In the genomic region with DNA sequence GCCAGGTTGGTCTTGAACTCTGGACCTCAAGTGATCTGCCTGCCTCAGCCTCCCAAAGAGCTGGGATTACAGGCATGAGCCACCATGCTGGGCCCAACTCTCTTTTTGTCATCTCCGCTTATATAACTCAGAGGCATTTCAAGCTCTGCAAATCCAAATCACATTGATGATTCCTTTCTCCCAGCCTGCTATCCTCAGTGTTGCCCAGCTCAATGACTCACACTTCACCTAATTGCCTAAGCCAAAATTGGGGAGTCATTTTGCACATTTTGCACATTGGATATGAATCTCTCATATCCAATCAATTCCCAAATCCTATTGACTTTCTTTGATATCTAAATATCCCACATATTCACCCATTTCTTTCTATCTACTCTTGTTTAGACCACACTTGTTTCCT, we compare ENCODE assay signal across 31 cellular contexts.
"Had no signal": no experiment of that assay in that cellular context is flagged by ENCODE, and none has a peak within 500 bp of the region (broad histone marks: within the 10 kb centered on the region; RNA-seq: fewer than 3 reads in every experiment).

No MANE protein-coding gene starts in this region.

- H3K27ac ChIP-seq: colonic mucosa, epithelial cell of prostate, esophagus squamous epithelium, gastrocnemius medialis, left ventricle myocardium inferior, psoas muscle, right atrium auricular region, stomach, suprapubic skin, tibial artery, WERI-Rb-1 had no signal

- H3K9me3 ChIP-seq: colonic mucosa, esophagus squamous epithelium, gastrocnemius medialis, left ventricle myocardium inferior, mucosa of descending colon, pancreas, psoas muscle, right atrium auricular region, stomach, suprapubic skin, tibial artery had no signal

- DNase-seq: activated CD4-positive, alpha-beta memory T cell treated with anti-CD3 and anti-CD28 coated beads, Interleukin-2, amount 10 ng/mL, durations not matched to agents 7 days and 5 days; activated CD4-positive, alpha-beta T cell treated with anti-CD3 and anti-CD28 coated beads for 48 hours; activated CD8-positive, alpha-beta memory T cell treated with anti-CD3 and anti-CD28 coated beads, Interleukin-2, amount 50 U/mL, for 48 hours; activated naive CD8-positive, alpha-beta T cell treated with anti-CD3 and anti-CD28 coated beads, Interleukin-2, amount 50 U/mL, for 24 hours; activated T-cell treated with anti-CD3 and anti-CD28 coated beads, Interleukin-2, amount 50 U/mL, for 4 hours; amygdala; colonic mucosa; effector CD8-positive, alpha-beta T cell; esophagus squamous epithelium; gastrocnemius medialis; glutamatergic neuron; left ventricle myocardium inferior; mucosa of descending colon; nucleus accumbens; pancreas; psoas muscle; stimulated activated CD4-positive, alpha-beta T cell treated with anti-CD3 and anti-CD28 coated beads, Interleukin-15, amount 100 ng/mL, for 24 hours; stimulated activated CD4-positive, alpha-beta T cell treated with anti-CD3 and anti-CD28 coated beads, Interleukin-2, amount 100 ng/mL, for 24 hours; stimulated activated naive B cell treated with anti-CD40 and anti-IgM and Interleukin-4, amounts not matched to agents 10 μg/mL and 1 μg/mL and 100 μg/mL, for 72 hours; stomach; SW 1271; T-helper 9 cell; tibial artery; WERI-Rb-1 had no signal

- H3K27ac Mint-ChIP-seq: activated CD4-positive, alpha-beta memory T cell treated with anti-CD3 and anti-CD28 coated beads, Interleukin-2, amount 10 ng/mL, durations not matched to agents 7 days and 5 days; activated naive CD4-positive, alpha-beta T cell treated with anti-CD3 and anti-CD28 coated beads, Interleukin-2, amount 50 U/mL, for 24 hours; activated naive CD8-positive, alpha-beta T cell treated with anti-CD3 and anti-CD28 coated beads, Interleukin-2, amount 50 U/mL, for 24 hours; activated T-helper 2 cell treated with anti-CD3 and anti-CD28 coated beads, Interferon-gamma antibody, Interleukin-2, Interleukin-4, amounts not matched to agents 10 μg/mL and 5 μg/mL and 100 μg/mL, durations not matched to agents 14 hours and 24 hours and 36 hours; stimulated activated naive B cell treated with anti-CD40 and anti-IgM and Interleukin-4, amounts not matched to agents 10 μg/mL and 1 μg/mL and 100 μg/mL, for 72 hours; T-helper 1 cell treated with Interleukin-12 subunit alpha and Interleukin-12 subunit beta and Interleukin-4 antibody, amounts not matched to agents 30 μg/mL and 1 μg/mL, for 36 hours had no signal

- H3K36me3 Mint-ChIP-seq: activated naive CD4-positive, alpha-beta T cell treated with anti-CD3 and anti-CD28 coated beads, Interleukin-2, amount 50 U/mL, for 24 hours had no signal

- H3K36me3 ChIP-seq: colonic mucosa, pancreas, right atrium auricular region, suprapubic skin, tibial artery, WERI-Rb-1 had no signal

- H3K4me3 Mint-ChIP-seq: activated CD4-positive, alpha-beta memory T cell treated with anti-CD3 and anti-CD28 coated beads, Interleukin-2, amount 10 ng/mL, durations not matched to agents 7 days and 5 days; activated naive CD4-positive, alpha-beta T cell treated with anti-CD3 and anti-CD28 coated beads, Interleukin-2, amount 50 U/mL, for 24 hours; activated naive CD8-positive, alpha-beta T cell treated with anti-CD3 and anti-CD28 coated beads, Interleukin-2, amount 50 U/mL, for 24 hours; activated T-cell treated with anti-CD3 and anti-CD28 coated beads, Interleukin-2, amount 50 U/mL, for 4 hours; stimulated activated naive B cell treated with anti-CD40 and anti-IgM and Interleukin-4, amounts not matched to agents 10 μg/mL and 1 μg/mL and 100 μg/mL, for 72 hours; T-helper 1 cell treated with Interleukin-12 subunit alpha and Interleukin-12 subunit beta and Interleukin-4 antibody, amounts not matched to agents 30 μg/mL and 1 μg/mL, for 36 hours had no signal

- H3K9me3 Mint-ChIP-seq: activated CD4-positive, alpha-beta memory T cell treated with anti-CD3 and anti-CD28 coated beads, Interleukin-2, amount 10 ng/mL, durations not matched to agents 7 days and 5 days; activated naive CD4-positive, alpha-beta T cell treated with anti-CD3 and anti-CD28 coated beads, Interleukin-2, amount 50 U/mL, for 24 hours; activated naive CD8-positive, alpha-beta T cell treated with anti-CD3 and anti-CD28 coated beads, Interleukin-2, amount 50 U/mL, for 24 hours; activated T-cell treated with anti-CD3 and anti-CD28 coated beads, Interleukin-2, amount 50 U/mL, for 4 hours; activated T-helper 2 cell treated with anti-CD3 and anti-CD28 coated beads, Interferon-gamma antibody, Interleukin-2, Interleukin-4, amounts not matched to agents 10 μg/mL and 5 μg/mL and 100 μg/mL, durations not matched to agents 14 hours and 24 hours and 36 hours; stimulated activated naive B cell treated with anti-CD40 and anti-IgM and Interleukin-4, amounts not matched to agents 10 μg/mL and 1 μg/mL and 100 μg/mL, for 72 hours; T-helper 1 cell treated with Interleukin-12 subunit alpha and Interleukin-12 subunit beta and Interleukin-4 antibody, amounts not matched to agents 30 μg/mL and 1 μg/mL, for 36 hours had no signal

- H3K27me3 ChIP-seq: colonic mucosa, gastrocnemius medialis, pancreas, right atrium auricular region, stomach, suprapubic skin, tibial artery had no signal

- ATAC-seq: activated CD4-positive, CD25-positive, alpha-beta regulatory T cell treated with anti-CD3 and anti-CD28 coated beads, Interleukin-2, amount 50 U/mL, for 24 hours; activated naive CD8-positive, alpha-beta T cell treated with anti-CD3 and anti-CD28 coated beads, Interleukin-2, amount 50 U/mL, for 24 hours; activated T-cell treated with anti-CD3 and anti-CD28 coated beads, Interleukin-2, amount 50 U/mL, for 4 hours; gastrocnemius medialis; mucosa of descending colon; pancreas; psoas muscle; stimulated activated naive B cell treated with anti-CD40 and anti-IgM and Interleukin-4, amounts not matched to agents 10 μg/mL and 1 μg/mL and 100 μg/mL, for 72 hours had no signal

- H3K4me1 ChIP-seq: colonic mucosa had no signal

- H3K4me3 ChIP-seq: colonic mucosa, esophagus squamous epithelium, gastrocnemius medialis, left ventricle myocardium inferior, mucosa of descending colon, pancreas, psoas muscle, right atrium auricular region, stomach, suprapubic skin, tibial artery had no signal
